17 cellular contexts compared by ENCODE assay signal in genomic region chr11:12499071-12499470, GRCh38.
DNase-seq lines count a peak whose midpoint lies in the region; TF ChIP-seq lines count a peak whose summit lies in the region.
"Had no signal": no experiment of that assay in that cellular context is flagged by ENCODE, and none has a peak within 500 bp of the region (broad histone marks: within the 10 kb centered on the region; RNA-seq: fewer than 3 reads in every experiment).

No MANE protein-coding gene starts in this region.

- DNase-seq in EH (ENCODE audit: low read depth) (peak; percentile 39), NCI-H69 (lab: John Stamatoyannopoulos, UW) (peak; percentile 44), iPS-NIHi7 (ENCODE audit: extremely low spot score) (peak; percentile 26), trophoblast cell (peak; percentile 65 to 88), NCI-H524 treated with DMSO at 0.1 percent for 48 hours (lab: John Stamatoyannopoulos, UW) (no peak), mucosa of gallbladder (ENCODE audit: low spot score) (no peak), mammary epithelial cell (no peak), hippocampal formation (lab: John Stamatoyannopoulos, UW) (no peak)
- DNase-seq: AML-193; Caco-2; CD4-positive, alpha-beta T cell; GF-D8; GOT3; H9 had no signal

- H3K79me2 ChIP-seq in trophoblast cell (ENCODE audit: control insufficient read depth, insufficient read depth, low read length, poor library complexity) (peaks cover 2% of the 10 kb centered on the region), mammary epithelial cell (ENCODE audit: insufficient read depth, low read length) (no peaks in the 10 kb centered on the region)

- H4K12ac ChIP-seq in trophoblast cell (ENCODE audit: low read depth, low read length) = no peak overlapping the region

- no peak overlapping the region for H2BK5ac ChIP-seq in trophoblast cell (ENCODE audit: low read depth, low read length, poor library complexity)

- no peaks in the 10 kb centered on the region for H3K27me3 ChIP-seq in trophoblast cell (ENCODE audit: insufficient read depth, low read length)
- no peaks in the 10 kb centered on the region for H3K27me3 ChIP-seq in mammary epithelial cell (ENCODE audit: insufficient read depth, low read length)

- H3K9me3 ChIP-seq in trophoblast cell (ENCODE audit: insufficient read depth, low read depth, low read length) (no peaks in the 10 kb centered on the region), mammary epithelial cell (replicated peaks; ENCODE audit: insufficient read depth, low read length) (no peaks in the 10 kb centered on the region)
- H3K9me3 ChIP-seq: A549, Caco-2 had no signal

- no TSS peak for BruUV-seq in mammary epithelial cell (replicated peaks; lab: Mats Ljungman, UMichigan)

- CTCF ChIA-PET in mammary epithelial cell (lab: Charles Lee; ENCODE audit: low non-redundant PET) = no interaction called here

- H4K8ac ChIP-seq in trophoblast cell (ENCODE audit: low read depth, low read length) = no peak overlapping the region

- no peak overlapping the region for H3K23ac ChIP-seq in trophoblast cell (ENCODE audit: low read length)

- no peak overlapping the region for H3K18ac ChIP-seq in trophoblast cell (ENCODE audit: low read length)

- H2AFZ ChIP-seq in trophoblast cell (ENCODE audit: insufficient read depth, low read length, poor library complexity) = no peak overlapping the region
- H2AFZ ChIP-seq in mammary epithelial cell (ENCODE audit: low read depth, low read length) = no peak overlapping the region

- H3K79me1 ChIP-seq in trophoblast cell (ENCODE audit: low read length) = peaks cover 27% of the 10 kb centered on the region

- peaks cover 5% of the 10 kb centered on the region in 2 experiments for H3K36me3 ChIP-seq in trophoblast cell (ENCODE audit: control insufficient read depth in 1 of 2, insufficient read depth in 2 of 2, low read length in 2 of 2)
- H3K36me3 ChIP-seq in mammary epithelial cell (ENCODE audit: insufficient read depth, low read length) = no peaks in the 10 kb centered on the region

- H2AK5ac ChIP-seq in trophoblast cell (ENCODE audit: low read length) = no peak overlapping the region

- no peak overlapping the region for H3K4ac ChIP-seq in trophoblast cell (ENCODE audit: low read depth, low read length)

- in situ Hi-C loops in mammary epithelial cell (cut with MboI; ENCODE audit: low sequenced_read_pairs in 2 of 2) = no loop called here

- dilution Hi-C loops in mammary epithelial cell (cut with HindIII; ENCODE audit: low sequenced_read_pairs) = no loop called here

- intact Hi-C loops in mammary epithelial cell (cut with micrococcal nuclease) = no loop called here

- H2BK12ac ChIP-seq in trophoblast cell (ENCODE audit: low read length) = no peak overlapping the region

- TF ChIP-seq CTCF in mammary epithelial cell (conservative IDR thresholded peaks at IDR 0.05 in 1 of 2, IDR thresholded peaks at IDR 0.05 in 1 of 2; ENCODE audit: extremely low read depth in 1 of 2, insufficient read depth in 1 of 2, low read depth in 1 of 2, low read length in 2 of 2) = no peak

- H4K91ac ChIP-seq in trophoblast cell (ENCODE audit: low read depth, low read length) = no peak overlapping the region

- H3K4me1 ChIP-seq in trophoblast cell (ENCODE audit: control insufficient read depth in 1 of 2, insufficient read depth in 2 of 2, low read length in 2 of 2) (peaks cover 16 to 22% of the 10 kb centered on the region in 2 experiments), mammary epithelial cell (ENCODE audit: insufficient read depth, low read length) (no peaks in the 10 kb centered on the region)

- H3K4me2 ChIP-seq in trophoblast cell (ENCODE audit: low read length) (no peak overlapping the region), mammary epithelial cell (ENCODE audit: insufficient read depth, low read depth, low read length) (no peak overlapping the region)
- H3K4me2 ChIP-seq: A549 had no signal

- H3K9ac ChIP-seq in trophoblast cell (ENCODE audit: low read length) (no peak overlapping the region), mammary epithelial cell (ENCODE audit: insufficient read depth, low read length) (no peak overlapping the region)

- no peaks in the 10 kb centered on the region for H4K20me1 ChIP-seq in mammary epithelial cell (ENCODE audit: insufficient read depth, low read length)

- WGBS in trophoblast cell (ENCODE audit: extremely low coverage, insufficient coverage, insufficient read length) = no CpG with 5 or more reads among the region's 3 CpGs
- WGBS in mammary epithelial cell (ENCODE audit: low coverage, missing lambda C conversion rate) = 100% methylated on average over 3 of the region's 3 CpGs

- no peak overlapping the region for H3K4me3 ChIP-seq in trophoblast cell (ENCODE audit: low read depth, low read length)
- H3K4me3 ChIP-seq in mammary epithelial cell (replicated peaks in 1 of 3; ENCODE audit: insufficient read depth in 1 of 3, low read depth in 2 of 3, low read length in 3 of 3) = no peak overlapping the region
- H3K4me3 ChIP-seq: A549 had no signal

- H3K14ac ChIP-seq in trophoblast cell (ENCODE audit: low read length) = no peak overlapping the region

- H2BK120ac ChIP-seq in trophoblast cell (ENCODE audit: insufficient read depth, low read length, poor library complexity) = no peak overlapping the region

- no peak overlapping the region for H3K27ac ChIP-seq in trophoblast cell (ENCODE audit: low read depth, low read length)
- H3K27ac ChIP-seq in mammary epithelial cell (ENCODE audit: insufficient read depth, low read depth, low read length) = no peak overlapping the region
- H3K27ac ChIP-seq: 22Rv1, A549, C4-2B had no signal

Comparison
In these comparisons a context has a peak if more than half of its experiments do, and no peak if none do; other contexts are left out.
1. DNase-seq: peak in EH (single experiment), NCI-H69 (single experiment), iPS-NIHi7 (single experiment) and trophoblast cell (2 of 2); none in NCI-H524 treated with DMSO at 0.1 percent for 48 hours (single experiment), mucosa of gallbladder (single experiment), mammary epithelial cell (single experiment) and hippocampal formation (0 of 2).